ENCODE assay signal across 15 cellular contexts in the genomic region with DNA sequence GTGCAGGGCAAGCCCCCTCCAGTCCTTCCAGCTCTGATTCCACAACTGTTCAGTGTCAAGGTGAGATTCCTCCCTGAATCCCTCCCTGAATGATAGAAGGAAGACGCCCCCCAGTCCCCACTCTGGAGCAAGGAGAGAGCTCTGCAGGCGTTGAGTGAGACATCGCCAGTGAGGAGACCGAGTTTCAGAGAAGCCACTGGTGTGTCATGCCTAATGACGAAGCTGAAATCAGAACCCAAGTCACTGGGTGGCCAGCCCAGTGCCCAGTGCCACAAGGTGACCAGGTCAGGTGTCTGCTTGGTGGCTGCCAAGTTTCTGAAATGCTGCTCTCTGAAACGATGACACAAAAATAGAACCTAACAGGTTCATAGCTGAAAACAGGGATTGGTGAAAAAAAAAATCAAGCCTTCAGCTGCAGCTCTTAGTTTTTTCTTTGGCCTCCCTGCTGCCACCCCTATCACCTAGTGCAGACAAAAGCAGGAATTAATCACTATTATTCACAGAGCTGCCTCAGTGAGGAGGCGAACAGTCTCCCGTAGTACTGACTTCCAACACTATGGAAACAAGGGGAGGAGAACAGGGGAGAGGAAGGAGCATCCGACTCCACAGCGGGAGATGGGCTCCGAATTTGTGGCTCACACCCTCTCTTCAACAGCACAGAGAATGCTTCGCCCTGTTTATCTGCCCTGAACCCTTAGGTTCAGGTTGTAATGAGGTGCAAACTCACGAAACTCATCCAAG.
"Had no signal": no experiment of that assay in that cellular context is flagged by ENCODE, and none has a peak within 500 bp of the region (broad histone marks: within the 10 kb centered on the region; RNA-seq: fewer than 3 reads in every experiment).

No MANE protein-coding gene starts in this region.

- ATAC-seq: activated CD8-positive, alpha-beta memory T cell treated with anti-CD3 and anti-CD28 coated beads, Interleukin-2, amount 10 ng/mL, durations not matched to agents 7 days and 5 days; activated naive CD4-positive, alpha-beta T cell treated with anti-CD3 and anti-CD28 coated beads, Interleukin-2, amount 50 U/mL, for 72 hours; gastroesophageal sphincter had no signal

- H3K4me1 Mint-ChIP-seq: activated CD8-positive, alpha-beta memory T cell treated with anti-CD3 and anti-CD28 coated beads, Interleukin-2, amount 10 ng/mL, durations not matched to agents 7 days and 5 days; naive B cell had no signal

- H3K27me3 ChIP-seq: breast epithelium, gastroesophageal sphincter, vagina had no signal

- H3K27me3 Mint-ChIP-seq: activated CD8-positive, alpha-beta memory T cell treated with anti-CD3 and anti-CD28 coated beads, Interleukin-2, amount 10 ng/mL, durations not matched to agents 7 days and 5 days; activated T-cell treated with anti-CD3 and anti-CD28 coated beads, Interleukin-2, amount 50 U/mL, for 24 hours had no signal

- DNase-seq: activated CD4-positive, alpha-beta T cell treated with anti-CD3 and anti-CD28 coated beads, Interleukin-2, amount 50 U/mL, for 48 hours; activated CD4-positive, CD25-positive, alpha-beta regulatory T cell treated with anti-CD3 and anti-CD28 coated beads, Interleukin-2, amount 50 U/mL, for 72 hours; activated CD8-positive, alpha-beta memory T cell treated with anti-CD3 and anti-CD28 coated beads, Interleukin-2, amount 10 ng/mL, durations not matched to agents 7 days and 5 days; activated effector memory CD4-positive, alpha-beta T cell treated with Interleukin-2 at 50 U/mL for 16 hours; activated T-cell treated with anti-CD3 and anti-CD28 coated beads, Interleukin-2, amount 50 U/mL, for 24 hours; effector CD4-positive, alpha-beta T cell; kidney; naive B cell; small intestine had no signal

- H3K36me3 ChIP-seq: breast epithelium, gastroesophageal sphincter, vagina had no signal

- H3K27ac ChIP-seq: breast epithelium, epithelial cell of prostate, gastroesophageal sphincter, vagina had no signal

- H3K4me3 ChIP-seq: breast epithelium, gastroesophageal sphincter, vagina had no signal

- H3K9me3 Mint-ChIP-seq: activated naive CD4-positive, alpha-beta T cell treated with anti-CD3 and anti-CD28 coated beads, Interleukin-2, amount 50 U/mL, for 72 hours; activated T-cell treated with anti-CD3 and anti-CD28 coated beads, Interleukin-2, amount 50 U/mL, for 24 hours; T-helper 2 cell treated with Interferon-gamma antibody and Interleukin-4, amounts not matched to agents 5 μg/mL and 100 μg/mL, for 36 hours had no signal

- H3K4me1 ChIP-seq: breast epithelium, gastroesophageal sphincter, vagina had no signal

- H3K27ac Mint-ChIP-seq: activated CD8-positive, alpha-beta memory T cell treated with anti-CD3 and anti-CD28 coated beads, Interleukin-2, amount 10 ng/mL, durations not matched to agents 7 days and 5 days; activated T-cell treated with anti-CD3 and anti-CD28 coated beads, Interleukin-2, amount 50 U/mL, for 24 hours; naive B cell; T-helper 2 cell treated with Interferon-gamma antibody and Interleukin-4, amounts not matched to agents 5 μg/mL and 100 μg/mL, for 36 hours had no signal

- H3K4me3 Mint-ChIP-seq: activated CD8-positive, alpha-beta memory T cell treated with anti-CD3 and anti-CD28 coated beads, Interleukin-2, amount 10 ng/mL, durations not matched to agents 7 days and 5 days; activated T-cell treated with anti-CD3 and anti-CD28 coated beads, Interleukin-2, amount 50 U/mL, for 24 hours; T-helper 2 cell treated with Interferon-gamma antibody and Interleukin-4, amounts not matched to agents 5 μg/mL and 100 μg/mL, for 36 hours had no signal

- H3K9me3 ChIP-seq: gastroesophageal sphincter, vagina had no signal

- H3K36me3 Mint-ChIP-seq: activated CD8-positive, alpha-beta memory T cell treated with anti-CD3 and anti-CD28 coated beads, Interleukin-2, amount 10 ng/mL, durations not matched to agents 7 days and 5 days; activated naive CD4-positive, alpha-beta T cell treated with anti-CD3 and anti-CD28 coated beads, Interleukin-2, amount 50 U/mL, for 72 hours; naive B cell had no signal
